Comparison of ENCODE assay signal across 12 cellular contexts in the genomic region with DNA sequence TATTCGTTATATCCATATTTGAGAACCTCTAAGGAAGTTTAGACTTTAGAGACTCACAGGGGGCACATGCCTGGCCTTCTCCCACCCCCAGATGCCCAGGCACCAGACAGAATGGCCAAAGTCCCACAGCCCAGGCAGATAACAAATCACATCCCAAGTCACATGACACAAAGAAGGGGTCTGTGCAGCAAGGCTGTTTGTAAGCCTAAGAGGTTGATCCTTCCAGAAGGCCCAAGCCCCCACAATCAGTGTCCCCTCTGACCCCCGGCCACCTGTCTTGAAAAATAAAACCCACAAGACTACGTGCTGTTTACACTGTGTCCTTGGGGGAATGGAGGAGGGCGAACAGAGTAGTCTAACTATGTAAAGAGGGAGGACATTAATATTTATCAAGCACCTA. TPM values are rescaled to one million over a fixed set of nuclear protein-coding genes. Genes with fewer than 3 reads are reported as not detected.
DNase-seq lines count a peak whose midpoint lies in the region; ATAC-seq, FAIRE-seq and TF ChIP-seq lines count a peak whose summit lies in the region.
"Had no signal": no experiment of that assay in that cellular context is flagged by ENCODE, and none has a peak within 500 bp of the region (broad histone marks: within the 10 kb centered on the region; RNA-seq: fewer than 3 reads in every experiment).

No MANE protein-coding gene starts in this region.

- H3K36me3 Mint-ChIP-seq in T-cell (peaks cover 7% of the 10 kb centered on the region), glutamatergic neuron (ENCODE audit: unreplicated experiment) (no peaks in the 10 kb centered on the region)

- H3K9ac ChIP-seq in DND-41 (ENCODE audit: low read depth, low read length), result no peak overlapping the region
- H3K9ac ChIP-seq in skeletal muscle tissue (ENCODE audit: low read depth in 1 of 3, low read length in 3 of 3), result peak overlapping the region; percentile 17 to 58 (median 46)

- DNase-seq in DND-41, result no peak
- no peak for DNase-seq in T-cell
- DNase-seq in glutamatergic neuron, result no peak
- DNase-seq in NCI-H1417 treated with DMSO at 0.1 percent for 48 hours (lab: John Stamatoyannopoulos, UW), result no peak
- DNase-seq in occipital lobe (lab: John Stamatoyannopoulos, UW), result no peak
- no peak for DNase-seq in GM19239 (ENCODE audit: insufficient read length, low spot score)
- DNase-seq: islet precursor cell, SIG-M5 had no signal

- no peak overlapping the region for H3K4me3 ChIP-seq in DND-41 (ENCODE audit: low read depth in 1 of 2, low read length in 2 of 2)
- H3K4me3 ChIP-seq in skeletal muscle tissue (ENCODE audit: low read length in 3 of 3), result peak overlapping the region; percentile 41 to 92 (median 46)

- H3K9me3 ChIP-seq in DND-41 (ENCODE audit: insufficient read depth, low read length, severe bottlenecking) (no peaks in the 10 kb centered on the region), skeletal muscle tissue (ENCODE audit: control insufficient read depth in 3 of 3, low read length in 3 of 3) (no peaks in the 10 kb centered on the region)
- H3K9me3 ChIP-seq: adrenal gland had no signal

- H3K27ac ChIP-seq in DND-41 (ENCODE audit: low read length) (no peak overlapping the region), skeletal muscle tissue (ENCODE audit: low read depth, low read length) (peak overlapping the region; percentile 67)

- H3K79me2 ChIP-seq in DND-41 (ENCODE audit: insufficient read depth, low read length), result peaks cover 100% of the 10 kb centered on the region

- H3K9me3 Mint-ChIP-seq in T-cell (no peaks in the 10 kb centered on the region), glutamatergic neuron (ENCODE audit: unreplicated experiment) (peaks cover 5% of the 10 kb centered on the region)

- FAIRE-seq in GM19239 (lab: Jason Lieb, UNC), result no peak
- FAIRE-seq: H54 had no signal

- peak overlapping the region; percentile 88 to 90 (median 89) for H3K4me3 Mint-ChIP-seq in T-cell
- peak overlapping the region; percentile 97 for H3K4me3 Mint-ChIP-seq in glutamatergic neuron (ENCODE audit: unreplicated experiment)

- H3K36me3 ChIP-seq in DND-41 (ENCODE audit: insufficient read depth, low read length) (peaks cover 13% of the 10 kb centered on the region; the same call in 1 of the 2 replicates), skeletal muscle tissue (ENCODE audit: control insufficient read depth in 3 of 3, insufficient read depth in 3 of 3, low read length in 3 of 3) (peaks cover 2 to 9% (median 2%) of the 10 kb centered on the region in 3 donors)
- H3K36me3 ChIP-seq: adrenal gland had no signal

- no peak overlapping the region for H2AFZ ChIP-seq in DND-41 (ENCODE audit: low read depth, low read length)

- H3K27me3 Mint-ChIP-seq in T-cell (no peaks in the 10 kb centered on the region), glutamatergic neuron (ENCODE audit: unreplicated experiment) (peaks cover 8% of the 10 kb centered on the region)

- H3K4me1 Mint-ChIP-seq in T-cell, result peaks cover 79 to 81% (median 80%) of the 10 kb centered on the region in 3 donors
- peaks cover 51% of the 10 kb centered on the region for H3K4me1 Mint-ChIP-seq in glutamatergic neuron (ENCODE audit: low read depth, unreplicated experiment)

- H3K27me3 ChIP-seq in DND-41 (ENCODE audit: insufficient read depth, low read length, poor library complexity), result no peaks in the 10 kb centered on the region
- no peaks in the 10 kb centered on the region for H3K27me3 ChIP-seq in skeletal muscle tissue (ENCODE audit: control insufficient read depth in 3 of 3, insufficient read depth in 3 of 3, low read length in 3 of 3)
- H3K27me3 ChIP-seq: adrenal gland had no signal

- POLR2A ChIA-PET in T-cell (lab: Charles Lee), result no interaction called here

- peak overlapping the region; percentile 53 to 93 for H3K27ac Mint-ChIP-seq in T-cell
- H3K27ac Mint-ChIP-seq in glutamatergic neuron (ENCODE audit: unreplicated experiment), result peak overlapping the region; percentile 77

- ATAC-seq in DND-41 (ENCODE audit: insufficient read depth, low read depth) (no peak), T-cell (replicated peaks in 1 of 4) (no peak)

- peaks cover 93% of the 10 kb centered on the region for H4K20me1 ChIP-seq in DND-41 (ENCODE audit: insufficient read depth, low read length)

- CTCF ChIA-PET in T-cell (lab: Charles Lee), result interaction anchor here in 1 of 2 donors (1.0 to 1.9 kb wide), 3 partner anchors 9 to 110 kb away, joined by 3 to 7 read pairs (median 4); no protein-coding TSS in a partner anchor

- TF ChIP-seq CTCF in DND-41 (IDR thresholded peaks at IDR 0.05; ENCODE audit: borderline replicate concordance, extremely low read depth, low read length, poor library complexity, severe bottlenecking) (no peak), glutamatergic neuron (IDR thresholded peaks at IDR 0.05; ENCODE audit: partially characterized antibody, unreplicated experiment) (no peak)

- H3K4me2 ChIP-seq in DND-41 (ENCODE audit: insufficient read depth, low read length), result 0 out of 2 replicates have a peak overlapping the region, but pooled peaks have one; percentile 26

- H3K4me1 ChIP-seq in DND-41 (ENCODE audit: insufficient read depth, low read length) (peaks cover 55% of the 10 kb centered on the region), skeletal muscle tissue (ENCODE audit: control insufficient read depth in 3 of 3, insufficient read depth in 3 of 3, low read length in 3 of 3) (peaks cover 79 to 81% (median 80%) of the 10 kb centered on the region in 3 donors)

RNA-seq across cellular contexts. Expression of gene CTDSP2, which starts 5.1 kb away (rescaled TPM):
- total RNA-seq in T-cell (100 to 1,000 TPM; 132 to 246 (median 234) TPM), glutamatergic neuron (ENCODE audit: unreplicated experiment) (127 TPM), skeletal muscle tissue (51.1 TPM), occipital lobe (32.4 TPM)

RNA-seq across cellular contexts. Expression of gene AVIL, which starts 22.9 kb away (rescaled TPM):
- total RNA-seq in T-cell, result 10 to 100 TPM in 1 of 5 donors, 1 to 10 TPM in 4; 2.2 to 12.3 (median 8.9) TPM
- 4.8 TPM for total RNA-seq in glutamatergic neuron (ENCODE audit: unreplicated experiment)
- total RNA-seq in skeletal muscle tissue, result 3.1 TPM
- total RNA-seq in occipital lobe, result 0.78 TPM
- total RNA-seq: epithelial cell of proximal tubule had no signal

RNA-seq across cellular contexts. Expression of gene TSFM, which starts 58.9 kb away (rescaled TPM):
- total RNA-seq in T-cell, result 10 to 100 TPM; 15.5 to 21.5 (median 20.2) TPM
- 35.7 TPM for total RNA-seq in glutamatergic neuron (ENCODE audit: unreplicated experiment)
- total RNA-seq in skeletal muscle tissue, result 17.2 TPM
- 27.3 TPM for total RNA-seq in occipital lobe

Comparison
In these comparisons a context has a peak if more than half of its experiments do, and no peak if none do; other contexts are left out.
1. H3K4me3 ChIP-seq: peak in skeletal muscle tissue (3 of 3); none in DND-41 (0 of 2).